1 cellular context compared by ENCODE assay signal in genomic region chr1:174465855-174466254, GRCh38.
TF ChIP-seq lines count a peak whose summit lies in the region.

No MANE protein-coding gene starts in this region.

TF ChIP-seq in GM12891, 5 proteins besides CTCF, POLR2A, EP300 and RAD21:
- no peak for TF ChIP-seq PAX5 (IDR thresholded peaks at IDR 0.05; ENCODE audit: insufficient read depth, low read length, severe bottlenecking)
- no peak for TF ChIP-seq POU2F2 (IDR thresholded peaks at IDR 0.05; ENCODE audit: low read depth, low read length)
- TF ChIP-seq POLR2AphosphoS5 (IDR thresholded peaks at IDR 0.05; ENCODE audit: low read depth, low read length), result no peak
- TF ChIP-seq TAF1 (IDR thresholded peaks at IDR 0.05; ENCODE audit: low read depth, low read length), result no peak
- no peak for TF ChIP-seq SPI1 (IDR thresholded peaks at IDR 0.05; ENCODE audit: low read depth, low read length)
